10 cellular contexts compared by ENCODE assay signal in the genomic region with DNA sequence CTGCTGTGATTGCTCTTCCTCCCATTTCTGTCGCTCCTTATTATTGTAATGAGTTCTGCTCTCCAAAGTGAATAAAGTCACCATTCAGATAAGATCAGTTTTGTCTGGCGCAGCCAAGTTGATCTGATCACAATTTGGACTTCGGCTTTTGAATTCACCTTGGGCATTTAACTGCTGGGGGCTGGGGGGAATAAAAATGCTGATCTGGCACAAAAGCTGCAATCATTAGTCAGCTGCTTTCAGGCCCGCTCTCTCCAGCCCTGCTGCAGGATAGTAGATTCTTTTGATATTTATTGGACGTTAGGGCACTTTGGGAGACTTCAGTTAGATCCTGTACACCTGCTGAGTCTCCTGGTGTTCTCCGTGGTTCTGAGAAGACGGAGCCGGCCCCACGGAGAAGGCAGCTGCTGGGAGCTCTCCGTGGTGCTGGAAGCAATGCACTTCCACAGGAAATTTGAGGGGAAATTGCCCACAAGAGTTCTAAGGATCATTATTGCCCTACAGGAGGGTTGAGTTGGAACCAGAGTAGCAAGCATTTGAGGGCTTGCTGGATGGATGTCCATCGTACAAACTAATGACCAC. TPM values are rescaled to one million over a fixed set of nuclear protein-coding genes. Genes with fewer than 3 reads are reported as not detected.
A peak's percentile ranks its signal among the peaks of the same experiment; 100 is the strongest.
DNase-seq lines count a peak whose midpoint lies in the region; ATAC-seq and TF ChIP-seq lines count a peak whose summit lies in the region.
"Had no signal": no experiment of that assay in that cellular context is flagged by ENCODE, and none has a peak within 500 bp of the region (broad histone marks: within the 10 kb centered on the region; RNA-seq: fewer than 3 reads in every experiment).

No MANE protein-coding gene starts in this region.

- peak; percentile 20 for DNase-seq in activated CD4-positive, alpha-beta T cell treated with anti-CD3 and anti-CD28 coated beads, Interleukin-2, amount 10 ng/mL, durations not matched to agents 7 days and 5 days
- no peak for DNase-seq in activated CD4-positive, alpha-beta T cell treated with anti-CD3 and anti-CD28 coated beads, Interleukin-2, amount 50 U/mL, for 4 hours
- DNase-seq in OCI-M1 (lab: John Stamatoyannopoulos, UW): peak; percentile 37
- DNase-seq in endothelial cell (ENCODE audit: low spot score): peak; percentile 78
- peak; percentile 60 for DNase-seq in progenitor cell of endocrine pancreas (ENCODE audit: low spot score, unreplicated experiment)
- no peak for DNase-seq in NCI-H446 treated with DMSO at 0.1 percent for 48 hours (lab: John Stamatoyannopoulos, UW)
- DNase-seq: activated naive CD8-positive, alpha-beta T cell treated with anti-CD3 and anti-CD28 coated beads for 36 hours; naive B cell had no signal

- no peaks in the 10 kb centered on the region for H3K9me3 Mint-ChIP-seq in activated CD4-positive, alpha-beta T cell treated with anti-CD3 and anti-CD28 coated beads, Interleukin-2, amount 10 ng/mL, durations not matched to agents 7 days and 5 days
- H3K9me3 Mint-ChIP-seq in endothelial cell (ENCODE audit: unreplicated experiment): no peaks in the 10 kb centered on the region
- no peaks in the 10 kb centered on the region for H3K9me3 Mint-ChIP-seq in progenitor cell of endocrine pancreas (ENCODE audit: low read depth)
- H3K9me3 Mint-ChIP-seq: activated naive CD8-positive, alpha-beta T cell treated with anti-CD3 and anti-CD28 coated beads for 36 hours; naive B cell had no signal

- ATAC-seq in GM19324 (IDR thresholded peaks at IDR 0.05; ENCODE audit: low FRiP score, unreplicated experiment): no peak
- no peak for ATAC-seq in HG02642 (IDR thresholded peaks at IDR 0.05; ENCODE audit: poor library complexity, unreplicated experiment)

- H3K27ac Mint-ChIP-seq in activated CD4-positive, alpha-beta T cell treated with anti-CD3 and anti-CD28 coated beads, Interleukin-2, amount 10 ng/mL, durations not matched to agents 7 days and 5 days: no peak overlapping the region
- H3K27ac Mint-ChIP-seq in endothelial cell (ENCODE audit: unreplicated experiment) (no peak overlapping the region), progenitor cell of endocrine pancreas (no peak overlapping the region)
- H3K27ac Mint-ChIP-seq: activated naive CD8-positive, alpha-beta T cell treated with anti-CD3 and anti-CD28 coated beads for 36 hours had no signal

- no peaks in the 10 kb centered on the region for H3K36me3 Mint-ChIP-seq in activated CD4-positive, alpha-beta T cell treated with anti-CD3 and anti-CD28 coated beads, Interleukin-2, amount 10 ng/mL, durations not matched to agents 7 days and 5 days (ENCODE audit: low read depth)
- no peaks in the 10 kb centered on the region for H3K36me3 Mint-ChIP-seq in endothelial cell (ENCODE audit: low read depth, unreplicated experiment)
- no peaks in the 10 kb centered on the region for H3K36me3 Mint-ChIP-seq in progenitor cell of endocrine pancreas (ENCODE audit: insufficient read depth)
- H3K36me3 Mint-ChIP-seq: activated naive CD8-positive, alpha-beta T cell treated with anti-CD3 and anti-CD28 coated beads for 36 hours had no signal

- H3K4me3 Mint-ChIP-seq in activated CD4-positive, alpha-beta T cell treated with anti-CD3 and anti-CD28 coated beads, Interleukin-2, amount 10 ng/mL, durations not matched to agents 7 days and 5 days: no peak overlapping the region
- H3K4me3 Mint-ChIP-seq in endothelial cell (ENCODE audit: unreplicated experiment) (no peak overlapping the region), progenitor cell of endocrine pancreas (ENCODE audit: low read depth) (no peak overlapping the region)
- H3K4me3 Mint-ChIP-seq: activated naive CD8-positive, alpha-beta T cell treated with anti-CD3 and anti-CD28 coated beads for 36 hours; naive B cell had no signal

- CTCF ChIA-PET in activated CD4-positive, alpha-beta T cell treated with anti-CD3 and anti-CD28 coated beads, Interleukin-2, amount 10 ng/mL, durations not matched to agents 7 days and 5 days (lab: Charles Lee): interaction anchor here (0.6 to 0.8 kb wide), 3 partner anchors 74 to 509 kb away, joined by 3 to 4 read pairs (median 4); no protein-coding TSS in a partner anchor

- H3K4me1 Mint-ChIP-seq in activated CD4-positive, alpha-beta T cell treated with anti-CD3 and anti-CD28 coated beads, Interleukin-2, amount 10 ng/mL, durations not matched to agents 7 days and 5 days: no peaks in the 10 kb centered on the region
- H3K4me1 Mint-ChIP-seq in endothelial cell (ENCODE audit: unreplicated experiment): peaks cover 18% of the 10 kb centered on the region
- H3K4me1 Mint-ChIP-seq in progenitor cell of endocrine pancreas (ENCODE audit: low read depth): no peaks in the 10 kb centered on the region
- H3K4me1 Mint-ChIP-seq: activated naive CD8-positive, alpha-beta T cell treated with anti-CD3 and anti-CD28 coated beads for 36 hours; naive B cell had no signal

- TF ChIP-seq CTCF in endothelial cell (IDR thresholded peaks at IDR 0.05; ENCODE audit: unreplicated experiment) (no peak), progenitor cell of endocrine pancreas (IDR thresholded peaks at IDR 0.05; ENCODE audit: unreplicated experiment) (no peak)

- POLR2A ChIA-PET in activated CD4-positive, alpha-beta T cell treated with anti-CD3 and anti-CD28 coated beads, Interleukin-2, amount 10 ng/mL, durations not matched to agents 7 days and 5 days (lab: Charles Lee): no interaction called here

- H3K27me3 Mint-ChIP-seq in activated CD4-positive, alpha-beta T cell treated with anti-CD3 and anti-CD28 coated beads, Interleukin-2, amount 10 ng/mL, durations not matched to agents 7 days and 5 days: peaks cover 7% of the 10 kb centered on the region
- H3K27me3 Mint-ChIP-seq in endothelial cell (ENCODE audit: unreplicated experiment) (no peaks in the 10 kb centered on the region), progenitor cell of endocrine pancreas (peaks cover 23% of the 10 kb centered on the region)

RNA-seq across cellular contexts. Expression of a gene that starts 12.2 kb away (rescaled TPM):
- total RNA-seq in activated CD4-positive, alpha-beta T cell treated with anti-CD3 and anti-CD28 coated beads, Interleukin-2, amount 10 ng/mL, durations not matched to agents 7 days and 5 days: not detected
- 2.3 TPM for total RNA-seq in endothelial cell (ENCODE audit: unreplicated experiment)
- total RNA-seq in progenitor cell of endocrine pancreas: 22.1 and 23.5 TPM in 2 replicates
- total RNA-seq: activated naive CD8-positive, alpha-beta T cell treated with anti-CD3 and anti-CD28 coated beads for 36 hours had no signal

Comparison
In these comparisons a context has a peak if more than half of its experiments do, and no peak if none do; other contexts are left out.
1. DNase-seq: peak in activated CD4-positive, alpha-beta T cell treated with anti-CD3 and anti-CD28 coated beads, Interleukin-2, amount 10 ng/mL, durations not matched to agents 7 days and 5 days (single experiment), OCI-M1 (single experiment), endothelial cell (single experiment) and progenitor cell of endocrine pancreas (single experiment); none in activated CD4-positive, alpha-beta T cell treated with anti-CD3 and anti-CD28 coated beads, Interleukin-2, amount 50 U/mL, for 4 hours (0 of 2) and NCI-H446 treated with DMSO at 0.1 percent for 48 hours (single experiment).